In the genomic region with DNA sequence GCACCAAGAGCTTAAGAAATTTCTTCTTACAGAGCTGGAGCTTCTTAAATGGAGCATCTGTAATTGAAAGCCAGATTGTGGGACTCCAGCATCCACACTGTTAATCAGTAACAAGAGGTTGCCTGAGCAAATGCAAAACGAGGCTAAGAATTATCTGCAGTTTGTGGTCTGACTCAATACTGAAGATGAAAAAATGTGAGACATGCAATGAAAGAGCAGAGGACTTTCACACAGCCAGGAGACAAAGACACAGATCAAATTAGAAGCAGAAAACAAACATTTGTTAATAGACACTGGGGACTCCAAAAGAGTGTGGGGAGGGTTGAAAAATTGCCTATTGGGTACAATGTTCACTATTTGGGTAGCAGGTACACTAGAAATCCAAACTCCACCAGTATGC, we compare ENCODE assay signal across 8 cellular contexts.
DNase-seq lines count a peak whose midpoint lies in the region; ATAC-seq and TF ChIP-seq lines count a peak whose summit lies in the region.

No MANE protein-coding gene starts in this region.

- no peak overlapping the region for H3K4me3 ChIP-seq in epithelial cell of proximal tubule (ENCODE audit: low read depth, low read length)

- no peak for TF ChIP-seq POLR2A in GM18505 (IDR thresholded peaks at IDR 0.05; ENCODE audit: borderline replicate concordance, extremely low read depth, insufficient read depth, insufficient read length)

- TF ChIP-seq CTCF in epithelial cell of proximal tubule (conservative IDR thresholded peaks at IDR 0.05; ENCODE audit: low read depth, low read length), result no peak

- DNase-seq in epithelial cell of proximal tubule (ENCODE audit: low read depth), result peak; percentile 68
- no peak for DNase-seq in anterior cingulate cortex (lab: John Stamatoyannopoulos, UW)
- no peak for DNase-seq in hypothalamus (lab: John Stamatoyannopoulos, UW)
- DNase-seq in islet precursor cell, result no peak
- DNase-seq in occipital lobe (lab: John Stamatoyannopoulos, UW), result no peak

- ATAC-seq in GM18505 (IDR thresholded peaks at IDR 0.05; ENCODE audit: unreplicated experiment), result peak; percentile 75
- ATAC-seq in GM21360 (IDR thresholded peaks at IDR 0.05; ENCODE audit: unreplicated experiment), result peak; percentile 51
- ATAC-seq in HG03095 (IDR thresholded peaks at IDR 0.05; ENCODE audit: unreplicated experiment), result peak; percentile 77
